In the genomic region with DNA sequence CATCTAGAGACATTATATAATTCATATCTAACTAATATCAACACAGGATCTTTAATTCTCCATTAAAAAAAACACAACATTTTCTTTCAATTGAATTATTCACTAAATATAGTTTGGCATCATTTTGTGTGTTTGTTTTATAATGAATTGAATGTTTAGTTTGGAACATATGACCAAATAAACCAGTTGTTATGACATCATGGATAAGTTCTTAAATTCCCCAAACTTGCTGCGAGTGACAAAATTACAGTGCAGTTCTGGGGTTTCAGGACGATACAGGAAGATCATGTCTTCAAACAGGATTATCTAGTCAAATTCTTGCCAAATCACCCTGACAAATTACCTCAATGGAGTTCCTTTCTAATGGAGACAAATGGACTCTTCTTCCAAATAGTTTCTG, we compare ENCODE assay signal across 2 cellular contexts.
TF ChIP-seq lines count a peak whose summit lies in the region.

No MANE protein-coding gene starts in this region.

TF ChIP-seq in HepG2, 621 proteins besides CTCF, POLR2A, EP300 and RAD21 (continued from another document):
- TF ChIP-seq CREB1 (IDR thresholded peaks at IDR 0.05) (peak; percentile 58; the same call in 1 of the 2 replicates), CREB1 (CRISPR knock-in tag; IDR thresholded peaks at IDR 0.05) (no peak)

TF ChIP-seq in HEK293, 187 proteins besides CTCF, POLR2A, EP300 and RAD21:
- TF ChIP-seq, protein P1, sequence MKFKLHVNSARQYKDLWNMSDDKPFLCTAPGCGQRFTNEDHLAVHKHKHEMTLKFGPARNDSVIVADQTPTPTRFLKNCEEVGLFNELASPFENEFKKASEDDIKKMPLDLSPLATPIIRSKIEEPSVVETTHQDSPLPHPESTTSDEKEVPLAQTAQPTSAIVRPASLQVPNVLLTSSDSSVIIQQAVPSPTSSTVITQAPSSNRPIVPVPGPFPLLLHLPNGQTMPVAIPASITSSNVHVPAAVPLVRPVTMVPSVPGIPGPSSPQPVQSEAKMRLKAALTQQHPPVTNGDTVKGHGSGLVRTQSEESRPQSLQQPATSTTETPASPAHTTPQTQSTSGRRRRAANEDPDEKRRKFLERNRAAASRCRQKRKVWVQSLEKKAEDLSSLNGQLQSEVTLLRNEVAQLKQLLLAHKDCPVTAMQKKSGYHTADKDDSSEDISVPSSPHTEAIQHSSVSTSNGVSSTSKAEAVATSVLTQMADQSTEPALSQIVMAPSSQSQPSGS (tag by site-specific recombination; IDR thresholded peaks at IDR 0.05; ENCODE audit: low read depth) = peak; percentile 47; the same call in 1 of the 2 replicates
- TF ChIP-seq ZNF792 (tag by site-specific recombination; IDR thresholded peaks at IDR 0.05) = no peak
